ENCODE assay signal across 9 cellular contexts in the genomic region with DNA sequence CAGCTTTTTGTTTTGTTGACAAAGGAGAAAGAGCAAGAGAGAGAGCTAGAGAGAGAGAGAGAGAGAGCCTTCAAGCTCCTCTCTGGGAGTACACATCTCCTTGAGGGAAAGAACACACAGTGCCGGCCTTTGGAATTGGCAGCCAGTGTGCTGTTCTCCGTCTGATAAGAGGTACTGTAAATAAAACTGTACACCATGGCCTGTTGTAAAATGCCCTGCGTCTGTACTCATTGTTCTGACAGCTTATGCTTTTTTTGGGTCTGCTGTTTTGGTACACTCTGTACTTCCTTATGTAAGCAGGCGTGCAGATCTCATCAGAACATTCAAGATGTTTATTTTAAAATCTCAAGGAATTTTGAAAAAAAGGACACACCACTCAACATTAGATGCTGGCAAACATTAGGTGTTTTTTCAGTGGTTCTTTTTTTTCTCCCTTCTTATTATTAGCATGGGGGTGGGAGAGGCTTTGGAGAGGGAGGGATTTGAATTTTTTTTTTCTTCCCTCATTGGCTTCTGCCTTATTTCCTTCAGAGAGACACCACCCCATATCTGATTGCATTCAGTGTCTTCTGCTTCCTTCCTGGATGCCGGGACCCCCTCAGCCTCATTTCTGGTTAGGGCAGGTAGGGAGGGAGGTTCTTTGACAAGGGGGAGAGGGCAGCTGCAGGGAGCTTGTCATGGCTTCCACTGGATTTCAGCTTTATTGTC.
DNase-seq lines count a peak whose midpoint lies in the region; ATAC-seq and TF ChIP-seq lines count a peak whose summit lies in the region.
"Had no signal": no experiment of that assay in that cellular context is flagged by ENCODE, and none has a peak within 500 bp of the region (broad histone marks: within the 10 kb centered on the region; RNA-seq: fewer than 3 reads in every experiment).

No MANE protein-coding gene starts in this region.

- TF ChIP-seq CTCF in testis (IDR thresholded peaks at IDR 0.05), result no peak

- peak overlapping the region; percentile 27 for H3K27ac Mint-ChIP-seq in T-helper 2 cell treated with Interferon-gamma antibody and Interleukin-4, amounts not matched to agents 5 μg/mL and 100 μg/mL, for 36 hours

- no peak for ATAC-seq in HG02678 (IDR thresholded peaks at IDR 0.05; ENCODE audit: unreplicated experiment)

- no peaks in the 10 kb centered on the region for H3K36me3 ChIP-seq in testis (ENCODE audit: low read depth, missing control alignments)

- peaks cover 60% of the 10 kb centered on the region for H3K4me1 ChIP-seq in testis

- 23 to 27% methylated on average over 5 of the region's 5 CpGs for WGBS in testis, 2 donors

- TF ChIP-seq POLR2A in testis (IDR thresholded peaks at IDR 0.05), result no peak

- H3K9me3 ChIP-seq in testis, result no peaks in the 10 kb centered on the region

- peaks cover 7% of the 10 kb centered on the region for H3K36me3 Mint-ChIP-seq in T-helper 2 cell treated with Interferon-gamma antibody and Interleukin-4, amounts not matched to agents 5 μg/mL and 100 μg/mL, for 36 hours (ENCODE audit: low read depth)

- DNase-seq in T-helper 2 cell treated with Interferon-gamma antibody and Interleukin-4, amounts not matched to agents 5 μg/mL and 100 μg/mL, for 36 hours (ENCODE audit: low spot score), result no peak
- DNase-seq in T-helper 2 cell, result no peak
- peak; percentile 47 for DNase-seq in cerebellum (ENCODE audit: low spot score)
- DNase-seq in lung microvascular endothelial cell (ENCODE audit: low read depth in 2 of 2), result peak; percentile 50 to 91
- DNase-seq in testis, result peak; percentile 93
- no peak for DNase-seq in SW480 (ENCODE audit: low spot score)
- DNase-seq in NOMO-1 treated with DMSO at 0.1 percent for 48 hours (lab: John Stamatoyannopoulos, UW; ENCODE audit: unreplicated experiment), result no peak
- DNase-seq: NCI-H748 treated with DMSO at 0.1 percent for 48 hours had no signal

- H3K4me1 Mint-ChIP-seq in T-helper 2 cell treated with Interferon-gamma antibody and Interleukin-4, amounts not matched to agents 5 μg/mL and 100 μg/mL, for 36 hours (ENCODE audit: low read depth), result peaks cover 74% of the 10 kb centered on the region

- H3K4me3 ChIP-seq in testis, result peak overlapping the region in 1 of 2 donors; percentile 14

- peak overlapping the region; percentile 95 to 98 for H3K27ac ChIP-seq in testis

- intact Hi-C loops in testis (cut with DNase I; ENCODE audit: low total_unique reads), result no loop called here

- H3K27me3 Mint-ChIP-seq in T-helper 2 cell treated with Interferon-gamma antibody and Interleukin-4, amounts not matched to agents 5 μg/mL and 100 μg/mL, for 36 hours (ENCODE audit: low read depth), result peaks cover 9% of the 10 kb centered on the region

- H3K27me3 ChIP-seq in testis, result no peaks in the 10 kb centered on the region

- peak overlapping the region; percentile 55 for H3K4me3 Mint-ChIP-seq in T-helper 2 cell treated with Interferon-gamma antibody and Interleukin-4, amounts not matched to agents 5 μg/mL and 100 μg/mL, for 36 hours

- no peaks in the 10 kb centered on the region for H3K9me3 Mint-ChIP-seq in T-helper 2 cell treated with Interferon-gamma antibody and Interleukin-4, amounts not matched to agents 5 μg/mL and 100 μg/mL, for 36 hours

Comparison
In these comparisons a context has a peak if more than half of its experiments do, and no peak if none do; other contexts are left out.
1. DNase-seq: peak in cerebellum (single experiment), lung microvascular endothelial cell (2 of 2) and testis (single experiment); none in T-helper 2 cell treated with Interferon-gamma antibody and Interleukin-4, amounts not matched to agents 5 μg/mL and 100 μg/mL, for 36 hours (single experiment), T-helper 2 cell (0 of 5), SW480 (single experiment) and NOMO-1 treated with DMSO at 0.1 percent for 48 hours (single experiment).